In the genomic region with DNA sequence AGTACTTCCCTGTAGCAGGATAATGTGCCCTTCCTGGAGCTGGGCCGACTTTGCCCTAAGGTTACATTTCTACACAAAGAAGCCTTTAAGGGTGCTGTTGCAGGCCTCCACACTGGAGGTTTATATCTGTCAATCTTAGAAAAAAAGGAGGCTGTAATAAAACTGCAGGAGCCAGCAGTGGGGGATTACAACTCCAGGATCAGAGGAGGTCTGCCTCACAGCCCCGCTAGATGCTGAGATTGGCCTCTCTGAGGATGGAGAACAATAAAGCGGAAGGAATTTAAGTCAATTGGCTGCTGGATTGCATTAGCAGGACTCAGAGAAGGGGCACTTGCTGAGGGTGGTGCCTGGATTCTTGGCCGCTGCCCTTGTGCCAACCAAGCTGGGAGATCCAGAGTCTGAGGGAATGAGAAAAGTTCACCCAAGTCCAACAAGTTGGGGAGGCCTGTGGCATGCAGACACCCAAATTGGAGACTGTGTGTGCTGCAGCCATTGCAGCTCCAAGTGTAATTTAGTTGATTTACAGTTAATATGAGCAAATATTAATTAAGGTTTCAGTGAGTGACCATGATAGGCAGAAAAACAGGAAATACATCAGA, we compare ENCODE assay signal across 10 cellular contexts.
A peak's percentile ranks its signal among the peaks of the same experiment; 100 is the strongest.
DNase-seq lines count a peak whose midpoint lies in the region; ATAC-seq and TF ChIP-seq lines count a peak whose summit lies in the region.
"Had no signal": no experiment of that assay in that cellular context is flagged by ENCODE, and none has a peak within 500 bp of the region (broad histone marks: within the 10 kb centered on the region; RNA-seq: fewer than 3 reads in every experiment).

No MANE protein-coding gene starts in this region.

- peaks cover 38% of the 10 kb centered on the region for H3K4me1 Mint-ChIP-seq in activated CD4-positive, alpha-beta T cell treated with anti-CD3 and anti-CD28 coated beads, Interleukin-2, amount 10 ng/mL, durations not matched to agents 24 days and 14 days
- H3K4me1 Mint-ChIP-seq in activated T-helper 17 cell treated with anti-CD3 and anti-CD28 coated beads, Interleukin-2, amount 50 U/mL, for 72 hours, result peaks cover 9% of the 10 kb centered on the region

- H3K4me3 Mint-ChIP-seq in activated CD4-positive, alpha-beta T cell treated with anti-CD3 and anti-CD28 coated beads, Interleukin-2, amount 10 ng/mL, durations not matched to agents 24 days and 14 days, result peak overlapping the region; percentile 88
- H3K4me3 Mint-ChIP-seq in activated T-helper 17 cell treated with anti-CD3 and anti-CD28 coated beads, Interleukin-2, amount 50 U/mL, for 72 hours, result peak overlapping the region; percentile 91

- H3K4me1 ChIP-seq in mesodermal cell (ENCODE audit: control insufficient read depth, insufficient read depth, low read length, poor library complexity, severe bottlenecking) (peaks cover 27% of the 10 kb centered on the region), suprapubic skin (peaks cover 65% of the 10 kb centered on the region)

- H3K27ac ChIP-seq in mesodermal cell (ENCODE audit: low read depth, low read length, severe bottlenecking) (peak overlapping the region; percentile 98), suprapubic skin (peak overlapping the region; percentile 89)

- intact Hi-C loops in activated CD4-positive, alpha-beta T cell treated with anti-CD3 and anti-CD28 coated beads, Interleukin-2, amount 10 ng/mL, durations not matched to agents 24 days and 14 days (cut with micrococcal nuclease), result loop anchor here (5.0 to 10.0 kb wide), 5 partner anchors 317 to 548 kb away; partner anchors contain the start of genes RPS23 and ZCCHC9

- H3K4me3 ChIP-seq in mesodermal cell (ENCODE audit: extremely low read depth, insufficient read depth, low read length, poor library complexity, severe bottlenecking) (no peak overlapping the region), suprapubic skin (no peak overlapping the region)

- 71 to 86% methylated on average over 3 to 4 of the region's 4 CpGs for WGBS in mesodermal cell (ENCODE audit: insufficient coverage in 2 of 2), 2 experiments
- WGBS in suprapubic skin, result 77% methylated on average over 4 of the region's 4 CpGs

- TF ChIP-seq EP300 in suprapubic skin (IDR thresholded peaks at IDR 0.05), result no peak

- ATAC-seq in activated T-helper 17 cell treated with anti-CD3 and anti-CD28 coated beads, Interleukin-2, amount 50 U/mL, for 72 hours (replicated peaks), result no peak
- ATAC-seq in GM21526 (IDR thresholded peaks at IDR 0.05; ENCODE audit: low FRiP score, unreplicated experiment), result no peak
- ATAC-seq in HG03521 (IDR thresholded peaks at IDR 0.05; ENCODE audit: unreplicated experiment), result no peak

- H3K9me3 ChIP-seq in mesodermal cell (ENCODE audit: control insufficient read depth, low read length), result no peaks in the 10 kb centered on the region
- H3K9me3 ChIP-seq in suprapubic skin, result no peaks in the 10 kb centered on the region

- no peak for TF ChIP-seq POLR2A in suprapubic skin (IDR thresholded peaks at IDR 0.05)

- no peaks in the 10 kb centered on the region for H3K9me3 Mint-ChIP-seq in activated CD4-positive, alpha-beta T cell treated with anti-CD3 and anti-CD28 coated beads, Interleukin-2, amount 10 ng/mL, durations not matched to agents 24 days and 14 days
- H3K9me3 Mint-ChIP-seq in activated T-helper 17 cell treated with anti-CD3 and anti-CD28 coated beads, Interleukin-2, amount 50 U/mL, for 72 hours, result no peaks in the 10 kb centered on the region

- H3K27ac Mint-ChIP-seq in activated CD4-positive, alpha-beta T cell treated with anti-CD3 and anti-CD28 coated beads, Interleukin-2, amount 10 ng/mL, durations not matched to agents 24 days and 14 days, result no peak overlapping the region
- peak overlapping the region; percentile 93 for H3K27ac Mint-ChIP-seq in activated T-helper 17 cell treated with anti-CD3 and anti-CD28 coated beads, Interleukin-2, amount 50 U/mL, for 72 hours

- H3K36me3 Mint-ChIP-seq in activated CD4-positive, alpha-beta T cell treated with anti-CD3 and anti-CD28 coated beads, Interleukin-2, amount 10 ng/mL, durations not matched to agents 24 days and 14 days (ENCODE audit: low read depth), result no peaks in the 10 kb centered on the region
- no peaks in the 10 kb centered on the region for H3K36me3 Mint-ChIP-seq in activated T-helper 17 cell treated with anti-CD3 and anti-CD28 coated beads, Interleukin-2, amount 50 U/mL, for 72 hours (ENCODE audit: low read depth)

- H3K27me3 Mint-ChIP-seq in activated CD4-positive, alpha-beta T cell treated with anti-CD3 and anti-CD28 coated beads, Interleukin-2, amount 10 ng/mL, durations not matched to agents 24 days and 14 days, result no peaks in the 10 kb centered on the region
- H3K27me3 Mint-ChIP-seq in activated T-helper 17 cell treated with anti-CD3 and anti-CD28 coated beads, Interleukin-2, amount 50 U/mL, for 72 hours, result no peaks in the 10 kb centered on the region

- no peak for TF ChIP-seq CTCF in suprapubic skin (IDR thresholded peaks at IDR 0.05)

- DNase-seq in activated CD4-positive, alpha-beta T cell treated with anti-CD3 and anti-CD28 coated beads, Interleukin-2, amount 10 ng/mL, durations not matched to agents 24 days and 14 days, result no peak
- DNase-seq in activated CD4-positive, alpha-beta T cell treated with anti-CD3 and anti-CD28 coated beads for 4 hours, result no peak
- DNase-seq in suprapubic skin (ENCODE audit: low spot score in 2 of 2), result no peak
- DNase-seq in NOMO-1 (lab: John Stamatoyannopoulos, UW; ENCODE audit: unreplicated experiment in 2 of 2), result no peak
- DNase-seq: activated gamma-delta T cell treated with Interleukin-2 at 50 U/mL for 16 hours, NCI-H345 had no signal

- no peaks in the 10 kb centered on the region for H3K36me3 ChIP-seq in mesodermal cell (ENCODE audit: control insufficient read depth, insufficient read depth, low read length)
- H3K36me3 ChIP-seq in suprapubic skin, result no peaks in the 10 kb centered on the region

- H3K27me3 ChIP-seq in suprapubic skin, result no peaks in the 10 kb centered on the region
